In genomic region chr1:229229137-229229720, GRCh38 we compare ENCODE assay signal across 8 cellular contexts. TPM values are rescaled to one million over a fixed set of nuclear protein-coding genes. Genes with fewer than 3 reads are reported as not detected.
DNase-seq lines count a peak whose midpoint lies in the region; ATAC-seq and TF ChIP-seq lines count a peak whose summit lies in the region.

No MANE protein-coding gene starts in this region.

- H3K4me1 Mint-ChIP-seq in WTC11 = peaks cover 70% of the 10 kb centered on the region

- H3K4me3 Mint-ChIP-seq in WTC11 = peak overlapping the region; percentile 50

- H3K27ac ChIP-seq in skin epidermis = peak overlapping the region in 15 of 21 experiments; percentile 5 to 79 (median 68)

- peaks cover 5% of the 10 kb centered on the region for H3K27me3 Mint-ChIP-seq in WTC11 (ENCODE audit: low read depth)

- peak overlapping the region; percentile 99 for H3K27ac Mint-ChIP-seq in WTC11

- H3K36me3 Mint-ChIP-seq in WTC11 = no peaks in the 10 kb centered on the region

- POLR2A ChIA-PET in HEK293T (lab: Yijun Ruan, JAX) = interaction anchor here (0.6 to 2.2 kb wide), 5 partner anchors 13 to 541 kb away, joined by 3 to 8 read pairs (median 3); partner anchors contain the start of gene RHOU
- POLR2A ChIA-PET in WTC11 (lab: Charles Lee) = interaction anchor here (0.8 to 1.5 kb wide), 3 partner anchors 26 to 493 kb away, joined by 3 read pairs; no protein-coding TSS in a partner anchor

- ATAC-seq in WTC11 (peak; percentile 58), HG03139 (IDR thresholded peaks at IDR 0.05; ENCODE audit: unreplicated experiment) (no peak), HG03460 (IDR thresholded peaks at IDR 0.05; ENCODE audit: unreplicated experiment) (no peak)

- CTCF ChIA-PET in HEK293T (lab: Yijun Ruan, JAX) = interaction anchor here (0.6 to 2.5 kb wide), 4 partner anchors 26 to 565 kb away, joined by 3 to 18 read pairs (median 5); no protein-coding TSS in a partner anchor
- CTCF ChIA-PET in WTC11 (lab: Charles Lee) = interaction anchor here (0.9 to 5.6 kb wide), 7 partner anchors 10 to 135 kb away, joined by 3 to 61 read pairs (median 3); no protein-coding TSS in a partner anchor

- H3K9me3 Mint-ChIP-seq in WTC11 = no peaks in the 10 kb centered on the region

- DNase-seq in HEK293T (ENCODE audit: extremely low spot score) = no peak
- DNase-seq in WTC11 (ENCODE audit: low spot score) = no peak
- peak; percentile 98 for DNase-seq in islet precursor cell
- DNase-seq in NCI-H524 (lab: John Stamatoyannopoulos, UW) = no peak
- DNase-seq in NCI-H82 (lab: John Stamatoyannopoulos, UW) = no peak

- peak overlapping the region in 1 of 7 experiments; percentile 4 for H3K4me3 ChIP-seq in skin epidermis

- TF ChIP-seq CTCF in WTC11 (IDR thresholded peaks at IDR 0.05) = no peak

TF ChIP-seq in HEK293T, 16 proteins besides CTCF, POLR2A, EP300 and RAD21:
- TF ChIP-seq ARNT (IDR thresholded peaks at IDR 0.05) = 0 out of 2 replicates have a peak, but pooled peaks have one; percentile 11
- no peak for TF ChIP-seq FOXA1 (IDR thresholded peaks at IDR 0.05)

TF ChIP-seq in WTC11, 78 proteins besides CTCF, POLR2A, EP300 and RAD21:
- peak; percentile 98 for TF ChIP-seq ZNF121 (CRISPR knock-in tag; IDR thresholded peaks at IDR 0.05)
- no peak for TF ChIP-seq GTF2I (CRISPR knock-in tag; conservative IDR thresholded peaks at IDR 0.05)
- no peak for TF ChIP-seq FOXJ3 (CRISPR knock-in tag; IDR thresholded peaks at IDR 0.05; ENCODE audit: borderline replicate concordance)

RNA-seq across cellular contexts. Expression of gene RAB4A, which starts 41.7 kb away (rescaled TPM):
- 67.9 to 80.0 TPM (median 79.2 TPM) in 3 replicates for total RNA-seq in WTC11 (2021)
